In genomic region chr7:151408839-151409554, GRCh38 we compare ENCODE assay signal across 8 cellular contexts. TPM values are rescaled to one million over a fixed set of nuclear protein-coding genes. Genes with fewer than 3 reads are reported as not detected.
DNase-seq lines count a peak whose midpoint lies in the region; TF ChIP-seq lines count a peak whose summit lies in the region.

No MANE protein-coding gene starts in this region.

- TF ChIP-seq CTCF in colonic mucosa (IDR thresholded peaks at IDR 0.05) = no peak

- peaks cover 8% of the 10 kb centered on the region for H3K4me1 ChIP-seq in colonic mucosa
- no peaks in the 10 kb centered on the region for H3K4me1 ChIP-seq in muscle layer of colon (ENCODE audit: insufficient read depth, low read length)

- H3K4me3 ChIP-seq in SK-N-MC = peak overlapping the region; percentile 87
- peak overlapping the region; percentile 23 for H3K4me3 ChIP-seq in colonic mucosa
- H3K4me3 ChIP-seq in muscle layer of colon (ENCODE audit: low read depth in 1 of 2, low read length in 2 of 2) = peak overlapping the region; percentile 43 to 62

- H3K9me3 ChIP-seq in SK-N-MC (ENCODE audit: low read depth, low read length) (no peaks in the 10 kb centered on the region), colonic mucosa (no peaks in the 10 kb centered on the region), muscle layer of colon (ENCODE audit: low read length) (no peaks in the 10 kb centered on the region)

- intact Hi-C loops in colonic mucosa (cut with DNase I) = no loop called here

- H3K27ac ChIP-seq in SK-N-MC = no peak overlapping the region
- no peak overlapping the region for H3K27ac ChIP-seq in colonic mucosa
- H3K27ac ChIP-seq in muscle layer of colon (ENCODE audit: low read depth, low read length) = no peak overlapping the region

- peak overlapping the region; percentile 71 for H3K9ac ChIP-seq in SK-N-MC (ENCODE audit: insufficient read length)
- peak overlapping the region in 1 of 2 donors; percentile 56 for H3K9ac ChIP-seq in colonic mucosa (ENCODE audit: low read depth in 2 of 2, low read length in 2 of 2)
- no peak overlapping the region for H3K9ac ChIP-seq in muscle layer of colon (ENCODE audit: low read length)

- H3K27me3 ChIP-seq in colonic mucosa (peaks cover 25% of the 10 kb centered on the region), muscle layer of colon (ENCODE audit: control insufficient read depth in 1 of 2, insufficient read depth in 2 of 2, low read length in 2 of 2) (peaks cover 6 to 33% of the 10 kb centered on the region in 2 donors)

- H3K36me3 ChIP-seq in SK-N-MC (ENCODE audit: insufficient read depth, low read length) (no peaks in the 10 kb centered on the region), colonic mucosa (no peaks in the 10 kb centered on the region), muscle layer of colon (ENCODE audit: insufficient read depth, low read length) (no peaks in the 10 kb centered on the region)

- DNase-seq in NCI-H82 (lab: John Stamatoyannopoulos, UW) (peak; percentile 56), NCI-H82 treated with DMSO at 0.1 percent for 48 hours (lab: John Stamatoyannopoulos, UW; ENCODE audit: unreplicated experiment) (no peak), SK-N-MC (ENCODE audit: low read depth, low spot score) (no peak), colonic mucosa (no peak), amygdala (lab: John Stamatoyannopoulos, UW) (no peak), cerebellar nuclear complex (lab: John Stamatoyannopoulos, UW) (no peak), hippocampal formation (lab: John Stamatoyannopoulos, UW) (no peak)

RNA-seq across cellular contexts. Expression of gene WDR86, which starts 0.8 kb away (rescaled TPM):
- 1 to 10 TPM in 1 of 2 donors, not detected in 1; 1.2 TPM for total RNA-seq in colonic mucosa

RNA-seq across cellular contexts. Expression of gene CRYGN, which starts 30.9 kb away (rescaled TPM):
- not detected for total RNA-seq in colonic mucosa

Comparison
In these comparisons a context has a peak if more than half of its experiments do, and no peak if none do; other contexts are left out.
1. H3K4me3 ChIP-seq: peak in every context shown above with its lines; median percentile 87 in SK-N-MC; 52 in muscle layer of colon; 23 in colonic mucosa.